1 cellular context compared by ENCODE assay signal in genomic region chr6:40588480-40588879, GRCh38.
TF ChIP-seq lines count a peak whose summit lies in the region.

No MANE protein-coding gene starts in this region.

TF ChIP-seq in WTC11, 78 proteins besides CTCF, POLR2A, EP300 and RAD21 (continued from another document):
- no peak for TF ChIP-seq ZNF425 (CRISPR knock-in tag; conservative IDR thresholded peaks at IDR 0.05)
- TF ChIP-seq ZNF219 (CRISPR knock-in tag; IDR thresholded peaks at IDR 0.05; ENCODE audit: borderline replicate concordance), result no peak
- no peak for TF ChIP-seq ZNF532 (CRISPR knock-in tag; IDR thresholded peaks at IDR 0.05; ENCODE audit: borderline replicate concordance)
- TF ChIP-seq AFF4 (CRISPR knock-in tag; IDR thresholded peaks at IDR 0.05; ENCODE audit: borderline replicate concordance), result no peak
- TF ChIP-seq E2F1 (CRISPR knock-in tag; IDR thresholded peaks at IDR 0.05), result no peak
- TF ChIP-seq RORB (CRISPR knock-in tag; IDR thresholded peaks at IDR 0.05), result no peak
- no peak for TF ChIP-seq NFE2L1 (CRISPR knock-in tag; IDR thresholded peaks at IDR 0.05)
- TF ChIP-seq USF1 (CRISPR knock-in tag; IDR thresholded peaks at IDR 0.05), result no peak
- no peak for TF ChIP-seq HMGA2 (CRISPR knock-in tag; IDR thresholded peaks at IDR 0.05)
- TF ChIP-seq GTF2I (CRISPR knock-in tag; conservative IDR thresholded peaks at IDR 0.05), result no peak
